17 cellular contexts compared by ENCODE assay signal in the genomic region with DNA sequence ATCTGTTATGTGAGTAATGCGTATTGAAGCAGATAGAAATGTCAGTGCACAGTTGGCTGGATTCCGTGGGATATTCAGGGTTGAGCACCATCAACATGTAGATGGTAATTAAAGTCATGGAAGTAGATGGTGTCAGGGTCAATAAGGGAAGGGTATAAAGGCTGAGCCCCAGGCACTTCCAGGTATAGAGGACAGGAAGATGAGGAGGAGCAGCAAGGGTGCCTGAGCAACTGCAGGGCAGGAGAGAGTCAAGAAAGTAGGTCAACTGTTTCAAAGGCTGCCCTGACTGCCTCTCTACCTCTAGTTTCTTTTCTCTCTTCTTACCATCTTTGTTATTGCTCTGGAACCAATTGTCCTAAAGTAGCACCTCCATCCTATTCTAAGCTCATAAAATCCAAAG.
DNase-seq lines count a peak whose midpoint lies in the region; ATAC-seq and TF ChIP-seq lines count a peak whose summit lies in the region.
"Had no signal": no experiment of that assay in that cellular context is flagged by ENCODE, and none has a peak within 500 bp of the region (broad histone marks: within the 10 kb centered on the region; RNA-seq: fewer than 3 reads in every experiment).

No MANE protein-coding gene starts in this region.

- H3K36me3 ChIP-seq in stomach = peaks cover 0 to 15% (median 4%) of the 10 kb centered on the region in 4 donors
- H3K36me3 ChIP-seq: vagina had no signal

- TF ChIP-seq EP300 in stomach (IDR thresholded peaks at IDR 0.05) = no peak

- no peaks in the 10 kb centered on the region for H3K27me3 Mint-ChIP-seq in T-helper 2 cell treated with Interferon-gamma antibody and Interleukin-4, amounts not matched to agents 5 μg/mL and 100 μg/mL, for 36 hours (ENCODE audit: low read depth)
- H3K27me3 Mint-ChIP-seq in endothelial cell (ENCODE audit: unreplicated experiment) = peaks cover 1% of the 10 kb centered on the region

- 78 to 91% (median 81%) methylated on average over 2 of the region's 2 CpGs for WGBS in stomach, 5 donors

- peaks cover 71% of the 10 kb centered on the region for H3K4me1 Mint-ChIP-seq in T-helper 2 cell treated with Interferon-gamma antibody and Interleukin-4, amounts not matched to agents 5 μg/mL and 100 μg/mL, for 36 hours (ENCODE audit: low read depth)
- H3K4me1 Mint-ChIP-seq in endothelial cell (ENCODE audit: unreplicated experiment) = peaks cover 37% of the 10 kb centered on the region

- peak overlapping the region in 4 of 5 donors; percentile 26 to 56 (median 36) for H3K27ac ChIP-seq in stomach
- H3K27ac ChIP-seq: hepatocyte, vagina, VCaP had no signal

- no peaks in the 10 kb centered on the region for H3K9me3 Mint-ChIP-seq in T-helper 2 cell treated with Interferon-gamma antibody and Interleukin-4, amounts not matched to agents 5 μg/mL and 100 μg/mL, for 36 hours
- no peaks in the 10 kb centered on the region for H3K9me3 Mint-ChIP-seq in endothelial cell (ENCODE audit: unreplicated experiment)

- peak overlapping the region; percentile 90 for H3K4me3 Mint-ChIP-seq in T-helper 2 cell treated with Interferon-gamma antibody and Interleukin-4, amounts not matched to agents 5 μg/mL and 100 μg/mL, for 36 hours
- peak overlapping the region; percentile 9 for H3K4me3 Mint-ChIP-seq in endothelial cell (ENCODE audit: unreplicated experiment)

- H3K27me3 ChIP-seq in stomach = no peaks in the 10 kb centered on the region
- H3K27me3 ChIP-seq: hepatocyte, vagina had no signal

- peak overlapping the region; percentile 96 for H3K27ac Mint-ChIP-seq in T-helper 2 cell treated with Interferon-gamma antibody and Interleukin-4, amounts not matched to agents 5 μg/mL and 100 μg/mL, for 36 hours
- H3K27ac Mint-ChIP-seq in endothelial cell (ENCODE audit: unreplicated experiment) = no peak overlapping the region

- DNase-seq in activated effector memory CD4-positive, alpha-beta T cell treated with Interleukin-2 at 50 U/mL for 16 hours = peak; percentile 18
- DNase-seq in activated effector memory CD4-positive, alpha-beta T cell treated with anti-CD3 and anti-CD28 coated beads, Interleukin-2, amount 50 U/mL, for 16 hours = no peak
- no peak for DNase-seq in T-helper 2 cell treated with Interferon-gamma antibody and Interleukin-4, amounts not matched to agents 5 μg/mL and 100 μg/mL, for 36 hours (ENCODE audit: low spot score)
- DNase-seq in endothelial cell (ENCODE audit: low spot score) (no peak), stomach (no peak), midbrain (lab: John Stamatoyannopoulos, UW) (no peak)
- DNase-seq: activated gamma-delta T cell, DMS153, left ventricle myocardium superior, NCI-H1930, occipital lobe had no signal

- peaks cover 22% of the 10 kb centered on the region for H3K36me3 Mint-ChIP-seq in T-helper 2 cell treated with Interferon-gamma antibody and Interleukin-4, amounts not matched to agents 5 μg/mL and 100 μg/mL, for 36 hours (ENCODE audit: low read depth)
- H3K36me3 Mint-ChIP-seq in endothelial cell (ENCODE audit: low read depth, unreplicated experiment) = no peaks in the 10 kb centered on the region

- ATAC-seq in GM18517 (IDR thresholded peaks at IDR 0.05; ENCODE audit: unreplicated experiment) (no peak), GM18502 (IDR thresholded peaks at IDR 0.05; ENCODE audit: poor library complexity, unreplicated experiment) (no peak)
- ATAC-seq: esophagus mucosa, left ventricle myocardium superior had no signal

- intact Hi-C loops in stomach (cut with DNase I; ENCODE audit: low total_unique reads) = no loop called here

- H3K4me1 ChIP-seq in stomach = peaks cover 18 to 46% (median 35%) of the 10 kb centered on the region in 4 donors

- no peaks in the 10 kb centered on the region for H3K9me3 ChIP-seq in stomach
- H3K9me3 ChIP-seq: vagina had no signal

- TF ChIP-seq POLR2A in stomach (IDR thresholded peaks at IDR 0.05) = no peak

- H3K4me3 ChIP-seq in stomach = peak overlapping the region in 1 of 4 donors; percentile 9
- H3K4me3 ChIP-seq: hepatocyte, vagina had no signal

- TF ChIP-seq CTCF in endothelial cell (IDR thresholded peaks at IDR 0.05; ENCODE audit: unreplicated experiment) (no peak), stomach (IDR thresholded peaks at IDR 0.05) (no peak)
